Comparison of ENCODE assay signal across 17 cellular contexts in genomic region chr9:132993511-132993939, GRCh38. TPM values are rescaled to one million over a fixed set of nuclear protein-coding genes. Genes with fewer than 3 reads are reported as not detected.
DNase-seq lines count a peak whose midpoint lies in the region; ATAC-seq and TF ChIP-seq lines count a peak whose summit lies in the region.
"Had no signal": no experiment of that assay in that cellular context is flagged by ENCODE, and none has a peak within 500 bp of the region (broad histone marks: within the 10 kb centered on the region; RNA-seq: fewer than 3 reads in every experiment).

No MANE protein-coding gene starts in this region.

- H4K20me1 ChIP-seq in BLaER1 treated with 17β-estradiol and CSF1 and Interleukin-3, amounts not matched to agents 10 nM and 100 nM = peaks cover 0 to 16% (median 0%) of the 10 kb centered on the region in 11 experiments; a peak in 3 of 22 replicates
- H4K20me1 ChIP-seq in PC-9 (ENCODE audit: insufficient read depth) = no peaks in the 10 kb centered on the region

- peaks cover 40% of the 10 kb centered on the region for H3K27me3 Mint-ChIP-seq in chondrocyte (ENCODE audit: low read depth)
- H3K27me3 Mint-ChIP-seq in immature natural killer cell (ENCODE audit: low read depth in 3 of 3) = peaks cover 5 to 7% (median 6%) of the 10 kb centered on the region in 3 donors
- H3K27me3 Mint-ChIP-seq in T-cell = peaks cover 17 to 48% of the 10 kb centered on the region in 2 donors

- no peaks in the 10 kb centered on the region for H3K9me3 ChIP-seq in BLaER1 treated with 17β-estradiol and CSF1 and Interleukin-3, amounts not matched to agents 10 nM and 100 nM (replicated peaks in 1 of 11)
- H3K9me3 ChIP-seq in PC-9 (ENCODE audit: insufficient read depth, low read depth) = no peaks in the 10 kb centered on the region
- no peaks in the 10 kb centered on the region for H3K9me3 ChIP-seq in spleen
- H3K9me3 ChIP-seq: Peyer's patch had no signal

- H3K9me2 ChIP-seq in PC-9 (ENCODE audit: insufficient read depth) = no peaks in the 10 kb centered on the region

- CTCF ChIA-PET in PC-9 (lab: Charles Lee) = no interaction called here
- CTCF ChIA-PET in T-cell (lab: Charles Lee) = interaction anchor here in 1 of 2 donors (0.5 to 0.6 kb wide), 2 partner anchors 54 to 1664 kb away, joined by 3 to 4 read pairs; no protein-coding TSS in a partner anchor

- H3K4me1 Mint-ChIP-seq in chondrocyte (ENCODE audit: low read depth) (peaks cover 3% of the 10 kb centered on the region), immature natural killer cell (peaks cover 65 to 67% of the 10 kb centered on the region in 2 donors), T-cell (peaks cover 3 to 9% (median 7%) of the 10 kb centered on the region in 3 donors)

- H3K4me1 ChIP-seq in BLaER1 treated with 17β-estradiol and CSF1 and Interleukin-3, amounts not matched to agents 10 nM and 100 nM = peaks cover 51 to 93% (median 83%) of the 10 kb centered on the region in 10 experiments
- H3K4me1 ChIP-seq in PC-9 (replicated peaks; ENCODE audit: insufficient read depth) = no peaks in the 10 kb centered on the region
- peaks cover 0 to 27% (median 12%) of the 10 kb centered on the region in 6 donors for H3K4me1 ChIP-seq in spleen
- H3K4me1 ChIP-seq: Peyer's patch had no signal

- TF ChIP-seq POLR2A in spleen (IDR thresholded peaks at IDR 0.05) = no peak

- H3F3A ChIP-seq in PC-9 (ENCODE audit: insufficient read depth, low read depth) = no peaks in the 10 kb centered on the region

- POLR2A ChIA-PET in PC-9 (lab: Charles Lee; ENCODE audit: unreplicated experiment) (interaction anchor here (0.6 kb wide), 1 partner anchor 37 kb away, joined by 4 read pairs; the partner anchor contains the start of gene GTF3C5), T-cell (lab: Charles Lee) (no interaction called here)

- BruUV-seq in PC-9 (replicated peaks; lab: Mats Ljungman, UMichigan) = no TSS peak

- H3K27me3 ChIP-seq in BLaER1 treated with 17β-estradiol and CSF1 and Interleukin-3, amounts not matched to agents 10 nM and 100 nM = peaks cover 0 to 19% (median 0%) of the 10 kb centered on the region in 11 experiments; a peak in 2 of 22 replicates
- no peaks in the 10 kb centered on the region for H3K27me3 ChIP-seq in H7 (ENCODE audit: control insufficient read depth, insufficient read depth, low read length)
- H3K27me3 ChIP-seq in PC-9 (ENCODE audit: insufficient read depth, low read depth) = peaks cover 95% of the 10 kb centered on the region
- H3K27me3 ChIP-seq in spleen (replicated peaks in 1 of 7) = peaks cover 0 to 74% (median 4%) of the 10 kb centered on the region in 7 donors
- H3K27me3 ChIP-seq: Peyer's patch had no signal

- no peak for ATAC-seq in T-cell (replicated peaks in 1 of 4)

- no peaks in the 10 kb centered on the region for H3K36me3 Mint-ChIP-seq in chondrocyte (ENCODE audit: low read depth)
- no peaks in the 10 kb centered on the region for H3K36me3 Mint-ChIP-seq in immature natural killer cell
- no peaks in the 10 kb centered on the region for H3K36me3 Mint-ChIP-seq in T-cell

- H3K9ac ChIP-seq in BLaER1 treated with 17β-estradiol and CSF1 and Interleukin-3, amounts not matched to agents 10 nM and 100 nM = peak overlapping the region in 1 of 11 experiments; percentile 6; a peak in 1 of 22 replicates

- H3K4me2 ChIP-seq in BLaER1 treated with 17β-estradiol and CSF1 and Interleukin-3, amounts not matched to agents 10 nM and 100 nM = peak overlapping the region; percentile 82 to 93 (median 92)
- no peak overlapping the region for H3K4me2 ChIP-seq in PC-9

- intact Hi-C loops in PC-9 (cut with micrococcal nuclease; ENCODE audit: unreplicated experiment) = no loop called here
- intact Hi-C loops in spleen (cut with DNase I; ENCODE audit: low total_unique reads) = no loop called here

- no peak for TF ChIP-seq CTCF in chondrocyte (IDR thresholded peaks at IDR 0.05)
- TF ChIP-seq CTCF in PC-9 (conservative IDR thresholded peaks at IDR 0.05) = no peak
- no peak for TF ChIP-seq CTCF in spleen (IDR thresholded peaks at IDR 0.05 in 8 of 11, conservative IDR thresholded peaks at IDR 0.05 in 3 of 11)

- H3K4me3 Mint-ChIP-seq in chondrocyte (ENCODE audit: unreplicated experiment) (no peak overlapping the region), immature natural killer cell (peak overlapping the region; percentile 19 to 90 (median 38)), T-cell (no peak overlapping the region)
- H3K4me3 Mint-ChIP-seq: CD8-positive, alpha-beta memory T cell had no signal

- H3K27ac Mint-ChIP-seq in chondrocyte (ENCODE audit: unreplicated experiment) (no peak overlapping the region), immature natural killer cell (peak overlapping the region in 5 of 6 donors; percentile 46 to 84 (median 66)), T-cell (no peak overlapping the region)
- H3K27ac Mint-ChIP-seq: CD8-positive, alpha-beta memory T cell; IgD-negative memory B cell had no signal

- 0 out of 22 replicates have a peak overlapping the region, but pooled peaks of 1 of the 11 experiments have one; percentile 1 for H3K27ac ChIP-seq in BLaER1 treated with 17β-estradiol and CSF1 and Interleukin-3, amounts not matched to agents 10 nM and 100 nM
- H3K27ac ChIP-seq in PC-9 (no peak overlapping the region), spleen (no peak overlapping the region)
- H3K27ac ChIP-seq: Peyer's patch had no signal

- DNase-seq in H7 (peak; percentile 19), chondrocyte (ENCODE audit: low spot score) (peak; percentile 39), immature natural killer cell (no peak), PC-9 (no peak), T-cell (no peak), LoVo (ENCODE audit: low spot score) (no peak), spleen (no peak)
- DNase-seq: ACHN; CD8-positive, alpha-beta memory T cell; EL; HCEC 1CT; NCI-H1092; SHP77 treated with DMSO at 0.1 percent for 48 hours had no signal

- H3K4me3 ChIP-seq in BLaER1 treated with 17β-estradiol and CSF1 and Interleukin-3, amounts not matched to agents 10 nM and 100 nM = no peak overlapping the region
- no peak overlapping the region for H3K4me3 ChIP-seq in H7 (ENCODE audit: insufficient read depth, low read depth, low read length)
- no peak overlapping the region for H3K4me3 ChIP-seq in PC-9
- H3K4me3 ChIP-seq in spleen = no peak overlapping the region
- H3K4me3 ChIP-seq: Peyer's patch had no signal

- no peak overlapping the region for H2AFZ ChIP-seq in PC-9

- no peaks in the 10 kb centered on the region for H3K79me2 ChIP-seq in PC-9 (ENCODE audit: low read depth)

- H3K9me3 Mint-ChIP-seq in chondrocyte (ENCODE audit: low read depth) (no peaks in the 10 kb centered on the region), immature natural killer cell (no peaks in the 10 kb centered on the region), T-cell (no peaks in the 10 kb centered on the region)
- H3K9me3 Mint-ChIP-seq: CD8-positive, alpha-beta memory T cell had no signal

- no peaks in the 10 kb centered on the region for H3K36me3 ChIP-seq in BLaER1 treated with 17β-estradiol and CSF1 and Interleukin-3, amounts not matched to agents 10 nM and 100 nM
- no peaks in the 10 kb centered on the region for H3K36me3 ChIP-seq in H7 (replicated peaks; ENCODE audit: control insufficient read depth, insufficient read depth, low read length)
- no peaks in the 10 kb centered on the region for H3K36me3 ChIP-seq in PC-9 (ENCODE audit: low read depth)
- no peaks in the 10 kb centered on the region for H3K36me3 ChIP-seq in spleen
- H3K36me3 ChIP-seq: Peyer's patch had no signal

- WGBS in spleen, 5 donors = 37 to 73% (median 62%) methylated on average over 13 to 14 of the region's 14 CpGs

RNA-seq across cellular contexts. Expression of gene GFI1B, which starts 15.0 kb away (rescaled TPM):
- 0.52 TPM in 1 of 2 replicates, not detected in the other for total RNA-seq in H7 (2014; rRNA removed; shearing (Covaris generic))
- not detected in 3 replicates for total RNA-seq in chondrocyte
- 1 to 10 TPM in 2 of 3 donors, not detected in 1; 1.6 to 1.8 TPM for polyA plus RNA-seq in immature natural killer cell
- not detected in 2 replicates for total RNA-seq in PC-9 (2021)
- under 1 TPM in 4 of 5 donors, not detected in 1; 0.18 to 0.67 (median 0.37) TPM for total RNA-seq in T-cell
- 1 to 10 TPM; 1.5 to 4.0 (median 3.0) TPM for total RNA-seq in spleen
- polyA plus RNA-seq in spleen = under 1 TPM; 0.14 to 0.20 (median 0.19) TPM
- total RNA-seq: CD8-positive, alpha-beta memory T cell; HT-29 had no signal
- polyA plus RNA-seq: CD8-positive, alpha-beta memory T cell had no signal

RNA-seq across cellular contexts. Expression of gene GTF3C5, which starts 37.3 kb away (rescaled TPM):
- total RNA-seq in H7 (2014; rRNA removed; shearing (Covaris generic)) = 131 and 133 TPM in 2 replicates
- total RNA-seq in chondrocyte (36.5 to 46.3 TPM (median 38.5 TPM) in 3 replicates), PC-9 (2021) (79.6 and 107 TPM in 2 replicates), T-cell (10 to 100 TPM; 46.6 to 91.2 (median 80.0) TPM), spleen (10 to 100 TPM; 40.5 to 64.4 (median 47.6) TPM)
- polyA plus RNA-seq in immature natural killer cell (10 to 100 TPM; 31.0 to 52.7 (median 41.0) TPM), spleen (10 to 100 TPM; 34.9 to 52.5 (median 44.4) TPM)

RNA-seq across cellular contexts. Expression of gene TSC1, which starts 49.1 kb away (rescaled TPM):
- total RNA-seq in H7 (2014; rRNA removed; shearing (Covaris generic)) = 36.8 and 39.0 TPM in 2 replicates
- total RNA-seq in chondrocyte (37.7 to 50.7 TPM (median 42.5 TPM) in 3 replicates), PC-9 (2021) (51.2 and 61.0 TPM in 2 replicates), T-cell (10 to 100 TPM; 56.4 to 70.4 (median 59.8) TPM), spleen (10 to 100 TPM; 46.9 to 80.6 (median 56.9) TPM)
- polyA plus RNA-seq in immature natural killer cell (10 to 100 TPM in 1 of 3 donors, 1 to 10 TPM in 2; 2.5 to 11.8 (median 6.8) TPM), spleen (10 to 100 TPM in 2 of 3 donors, 1 to 10 TPM in 1; 6.9 to 12.7 (median 12.1) TPM)

Comparison
In these comparisons a context has a peak if more than half of its experiments do, and no peak if none do; other contexts are left out.
1. DNase-seq: peak in H7 (single experiment) and chondrocyte (single experiment); none in immature natural killer cell (0 of 3), PC-9 (0 of 2), T-cell (0 of 34), LoVo (single experiment) and spleen (single experiment).
2. H3K27ac Mint-ChIP-seq: peak in immature natural killer cell (5 of 6); none in chondrocyte (single experiment) and T-cell (0 of 2).
3. H3K4me3 Mint-ChIP-seq: peak in immature natural killer cell (5 of 5); none in chondrocyte (single experiment) and T-cell (0 of 3).